ENCODE assay signal across 2 cellular contexts in genomic region chr7:136677456-136678365, GRCh38.
TF ChIP-seq lines count a peak whose summit lies in the region.

No MANE protein-coding gene starts in this region.

TF ChIP-seq in GM12878, 131 proteins besides CTCF, POLR2A, EP300 and RAD21 (continued from another document):
- TF ChIP-seq SPI1 (IDR thresholded peaks at IDR 0.05; ENCODE audit: borderline replicate concordance, insufficient read depth, low read depth, low read length) = peak; percentile 74; the same call in 1 of the 2 replicates

TF ChIP-seq in HepG2, 621 proteins besides CTCF, POLR2A, EP300 and RAD21 (continued from another document):
- TF ChIP-seq ZNF512B (CRISPR knock-in tag; IDR thresholded peaks at IDR 0.05; ENCODE audit: borderline replicate concordance) (no peak), TRIM24 (CRISPR knock-in tag; IDR thresholded peaks at IDR 0.05) (no peak), HMG20B (CRISPR knock-in tag; conservative IDR thresholded peaks at IDR 0.05) (no peak), ZNF326 (CRISPR knock-in tag; IDR thresholded peaks at IDR 0.05; ENCODE audit: borderline replicate concordance) (no peak), TRIM22 (IDR thresholded peaks at IDR 0.05) (no peak), EED (CRISPR knock-in tag; IDR thresholded peaks at IDR 0.05) (no peak), ZNF75D (CRISPR knock-in tag; IDR thresholded peaks at IDR 0.05; ENCODE audit: borderline replicate concordance) (no peak), DBP (CRISPR knock-in tag; IDR thresholded peaks at IDR 0.05; ENCODE audit: not compliant biosample characterization) (no peak), ZNF160 (CRISPR knock-in tag; IDR thresholded peaks at IDR 0.05) (no peak), HNF4G (IDR thresholded peaks at IDR 0.05; ENCODE audit: borderline replicate concordance, low read depth, low read length) (no peak), HNF4G (CRISPR knock-in tag; IDR thresholded peaks at IDR 0.05; ENCODE audit: borderline replicate concordance, low read depth) (no peak), IKZF1 (IDR thresholded peaks at IDR 0.05) (no peak), ZNF605 (CRISPR knock-in tag; IDR thresholded peaks at IDR 0.05) (no peak)
- TF ChIP-seq, protein P1, sequence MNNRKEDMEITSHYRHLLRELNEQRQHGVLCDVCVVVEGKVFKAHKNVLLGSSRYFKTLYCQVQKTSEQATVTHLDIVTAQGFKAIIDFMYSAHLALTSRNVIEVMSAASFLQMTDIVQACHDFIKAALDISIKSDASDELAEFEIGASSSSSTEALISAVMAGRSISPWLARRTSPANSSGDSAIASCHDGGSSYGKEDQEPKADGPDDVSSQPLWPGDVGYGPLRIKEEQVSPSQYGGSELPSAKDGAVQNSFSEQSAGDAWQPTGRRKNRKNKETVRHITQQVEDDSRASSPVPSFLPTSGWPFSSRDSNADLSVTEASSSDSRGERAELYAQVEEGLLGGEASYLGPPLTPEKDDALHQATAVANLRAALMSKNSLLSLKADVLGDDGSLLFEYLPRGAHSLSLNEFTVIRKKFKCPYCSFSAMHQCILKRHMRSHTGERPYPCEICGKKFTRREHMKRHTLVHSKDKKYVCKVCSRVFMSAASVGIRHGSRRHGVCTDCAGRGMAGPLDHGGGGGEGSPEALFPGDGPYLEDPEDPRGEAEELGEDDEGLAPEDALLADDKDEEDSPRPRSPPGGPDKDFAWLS (CRISPR knock-in tag; IDR thresholded peaks at IDR 0.05; ENCODE audit: borderline replicate concordance) = no peak
